ENCODE assay signal across 20 cellular contexts in genomic region chr17:50570516-50570915, GRCh38. TPM values are rescaled to one million over a fixed set of nuclear protein-coding genes. Genes with fewer than 3 reads are reported as not detected.
"Had no signal": no experiment of that assay in that cellular context is flagged by ENCODE, and none has a peak within 500 bp of the region (broad histone marks: within the 10 kb centered on the region; RNA-seq: fewer than 3 reads in every experiment).

No MANE protein-coding gene starts in this region.

- H3K9me3 Mint-ChIP-seq: activated CD4-positive, alpha-beta T cell treated with anti-CD3 and anti-CD28 coated beads, Interleukin-2, amount 10 ng/mL, durations not matched to agents 7 days and 5 days; activated naive CD4-positive, alpha-beta T cell treated with anti-CD3 and anti-CD28 coated beads, Interleukin-2, amount 50 U/mL, for 24 hours; effector memory CD8-positive, alpha-beta T cell; memory B cell; naive thymus-derived CD4-positive, alpha-beta T cell; stimulated activated memory B cell treated with anti-CD40 and anti-IgM and Interleukin-4, amounts not matched to agents 10 μg/mL and 1 μg/mL and 100 μg/mL, for 72 hours; T-helper 1 cell treated with Interleukin-12 subunit alpha and Interleukin-12 subunit beta and Interleukin-4 antibody, amounts not matched to agents 30 μg/mL and 1 μg/mL, for 36 hours had no signal

- H3K4me3 Mint-ChIP-seq: activated CD4-positive, alpha-beta T cell treated with anti-CD3 and anti-CD28 coated beads, Interleukin-2, amount 10 ng/mL, durations not matched to agents 7 days and 5 days; activated CD8-positive, alpha-beta T cell treated with anti-CD3 and anti-CD28 coated beads, Interleukin-2, amount 10 ng/mL, durations not matched to agents 7 days and 5 days; activated naive CD4-positive, alpha-beta T cell treated with anti-CD3 and anti-CD28 coated beads, Interleukin-2, amount 50 U/mL, for 24 hours; effector memory CD8-positive, alpha-beta T cell; memory B cell; naive thymus-derived CD4-positive, alpha-beta T cell; stimulated activated memory B cell treated with anti-CD40 and anti-IgM and Interleukin-4, amounts not matched to agents 10 μg/mL and 1 μg/mL and 100 μg/mL, for 72 hours; T-helper 1 cell treated with Interleukin-12 subunit alpha and Interleukin-12 subunit beta and Interleukin-4 antibody, amounts not matched to agents 30 μg/mL and 1 μg/mL, for 36 hours had no signal

- H3K9me3 ChIP-seq: adrenal gland, esophagus squamous epithelium, spleen, testis, upper lobe of left lung had no signal

- ATAC-seq: activated CD4-positive, CD25-positive, alpha-beta regulatory T cell treated with anti-CD3 and anti-CD28 coated beads, Interleukin-2, amount 50 U/mL, for 24 hours; activated CD8-positive, alpha-beta T cell treated with anti-CD3 and anti-CD28 coated beads, Interleukin-2, amount 10 ng/mL, durations not matched to agents 7 days and 5 days; effector memory CD8-positive, alpha-beta T cell; naive thymus-derived CD4-positive, alpha-beta T cell; stimulated activated memory B cell treated with anti-CD40 and anti-IgM and Interleukin-4, amounts not matched to agents 10 μg/mL and 1 μg/mL and 100 μg/mL, for 72 hours had no signal

- H3K27ac ChIP-seq: adrenal gland, esophagus squamous epithelium, spleen, testis, upper lobe of left lung had no signal

- H3K4me1 Mint-ChIP-seq: activated CD4-positive, alpha-beta T cell treated with anti-CD3 and anti-CD28 coated beads, Interleukin-2, amount 10 ng/mL, durations not matched to agents 7 days and 5 days had no signal

- H3K27me3 ChIP-seq: adrenal gland, testis had no signal

- DNase-seq: activated CD4-positive, alpha-beta T cell treated with anti-CD3 and anti-CD28 coated beads, Interleukin-2, amount 10 ng/mL, durations not matched to agents 7 days and 5 days; activated CD8-positive, alpha-beta memory T cell treated with anti-CD3 and anti-CD28 coated beads, Interleukin-2, amount 50 U/mL, for 4 hours; activated CD8-positive, alpha-beta T cell treated with anti-CD3 and anti-CD28 coated beads, Interleukin-2, amount 10 ng/mL, durations not matched to agents 7 days and 5 days; activated gamma-delta T cell; activated T-cell treated with anti-CD3 and anti-CD28 coated beads, Interleukin-2, amount 50 U/mL, for 48 hours; adrenal gland; dermis blood vessel endothelial cell; effector memory CD8-positive, alpha-beta T cell; esophagus squamous epithelium; naive thymus-derived CD4-positive, alpha-beta T cell; nucleus accumbens; spleen; stimulated activated CD4-positive, alpha-beta T cell treated with anti-CD3 and anti-CD28 coated beads, Interleukin-4, amount 100 ng/mL, for 4 hours; testis had no signal

- H3K4me3 ChIP-seq: adrenal gland, esophagus squamous epithelium, spleen, testis, upper lobe of left lung had no signal

- H3K4me1 ChIP-seq: adrenal gland, testis had no signal

- H3K27ac Mint-ChIP-seq: activated CD4-positive, alpha-beta T cell treated with anti-CD3 and anti-CD28 coated beads, Interleukin-2, amount 10 ng/mL, durations not matched to agents 7 days and 5 days; activated CD8-positive, alpha-beta T cell treated with anti-CD3 and anti-CD28 coated beads, Interleukin-2, amount 10 ng/mL, durations not matched to agents 7 days and 5 days; memory B cell; naive thymus-derived CD4-positive, alpha-beta T cell; stimulated activated memory B cell treated with anti-CD40 and anti-IgM and Interleukin-4, amounts not matched to agents 10 μg/mL and 1 μg/mL and 100 μg/mL, for 72 hours; T-helper 1 cell treated with Interleukin-12 subunit alpha and Interleukin-12 subunit beta and Interleukin-4 antibody, amounts not matched to agents 30 μg/mL and 1 μg/mL, for 36 hours had no signal

- H3K36me3 ChIP-seq: adrenal gland, esophagus squamous epithelium, spleen, upper lobe of left lung had no signal

- H3K36me3 Mint-ChIP-seq: activated naive CD4-positive, alpha-beta T cell treated with anti-CD3 and anti-CD28 coated beads, Interleukin-2, amount 50 U/mL, for 24 hours; memory B cell; naive thymus-derived CD4-positive, alpha-beta T cell; stimulated activated memory B cell treated with anti-CD40 and anti-IgM and Interleukin-4, amounts not matched to agents 10 μg/mL and 1 μg/mL and 100 μg/mL, for 72 hours had no signal

RNA-seq across cellular contexts. Expression of gene CACNA1G, which starts 10.0 kb away (rescaled TPM):
- total RNA-seq: activated CD4-positive, alpha-beta T cell treated with anti-CD3 and anti-CD28 coated beads, Interleukin-2, amount 10 ng/mL, durations not matched to agents 7 days and 5 days; activated CD8-positive, alpha-beta T cell treated with anti-CD3 and anti-CD28 coated beads, Interleukin-2, amount 10 ng/mL, durations not matched to agents 7 days and 5 days; dermis blood vessel endothelial cell; naive thymus-derived CD4-positive, alpha-beta T cell had no signal
- polyA plus RNA-seq: naive thymus-derived CD4-positive, alpha-beta T cell had no signal

RNA-seq across cellular contexts. Expression of gene EPN3, which starts 38.0 kb away (rescaled TPM):
- total RNA-seq: activated CD4-positive, alpha-beta T cell treated with anti-CD3 and anti-CD28 coated beads, Interleukin-2, amount 10 ng/mL, durations not matched to agents 7 days and 5 days; activated CD8-positive, alpha-beta T cell treated with anti-CD3 and anti-CD28 coated beads, Interleukin-2, amount 10 ng/mL, durations not matched to agents 7 days and 5 days; naive thymus-derived CD4-positive, alpha-beta T cell; spleen had no signal
- polyA plus RNA-seq: naive thymus-derived CD4-positive, alpha-beta T cell had no signal
